In the genomic region with DNA sequence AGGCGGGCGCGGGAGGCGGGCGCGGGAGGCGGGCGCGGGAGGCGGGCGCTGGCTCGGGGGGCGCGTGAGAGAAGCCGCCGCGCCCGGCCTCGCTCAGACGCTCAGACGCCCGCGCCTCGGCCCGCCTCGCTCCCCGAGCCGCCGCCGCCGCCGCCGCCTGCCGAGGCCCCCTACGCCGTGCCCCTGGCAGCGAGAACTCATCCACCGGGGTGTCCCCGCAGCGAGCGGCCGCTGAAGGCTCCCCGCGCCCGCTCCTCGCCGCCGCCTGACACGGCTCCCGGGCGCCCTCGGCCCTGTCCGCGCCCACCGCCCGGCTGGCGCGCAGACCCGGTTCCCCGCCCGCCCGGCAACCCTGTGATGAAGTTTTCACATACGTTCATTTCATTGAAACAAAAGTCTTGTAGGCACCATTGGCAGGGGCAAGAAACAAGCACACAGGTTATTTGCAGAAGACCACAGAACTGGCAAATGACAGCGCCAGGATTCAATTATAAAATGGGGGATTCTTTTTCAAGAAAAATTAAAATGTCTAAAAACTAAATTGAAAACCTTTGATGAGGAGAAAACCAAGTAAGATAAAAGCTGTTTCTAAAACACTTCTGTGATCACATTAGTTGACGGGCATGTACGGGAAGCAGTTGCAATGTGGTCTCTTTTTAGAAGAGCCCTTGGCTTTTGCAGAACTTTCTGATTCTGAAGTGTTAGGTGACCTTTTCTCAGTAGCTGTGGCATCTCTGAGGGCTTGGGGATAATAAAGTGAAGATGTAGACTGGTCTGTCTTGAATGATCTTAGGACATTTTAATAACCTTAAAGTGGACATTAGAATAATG, we compare ENCODE assay signal across 10 cellular contexts. TPM values are rescaled to one million over a fixed set of nuclear protein-coding genes. Genes with fewer than 3 reads are reported as not detected.
DNase-seq lines count a peak whose midpoint lies in the region; TF ChIP-seq lines count a peak whose summit lies in the region.
"Had no signal": no experiment of that assay in that cellular context is flagged by ENCODE, and none has a peak within 500 bp of the region (broad histone marks: within the 10 kb centered on the region; RNA-seq: fewer than 3 reads in every experiment).

No MANE protein-coding gene starts in this region.

- 0 out of 2 replicates have a peak overlapping the region, but pooled peaks have one; percentile 14 for H3K4me3 ChIP-seq in MG63
- H3K4me3 ChIP-seq in ectodermal cell (ENCODE audit: insufficient read depth, low read depth, low read length), result peak overlapping the region; percentile 33

- H3K4me3 Mint-ChIP-seq in neural crest cell, result peak overlapping the region; percentile 70

- H3K36me3 ChIP-seq in ES-I3 (ENCODE audit: insufficient read depth, low read length), result no peaks in the 10 kb centered on the region
- no peaks in the 10 kb centered on the region for H3K36me3 ChIP-seq in MG63
- H3K36me3 ChIP-seq in ectodermal cell (ENCODE audit: control insufficient read depth, insufficient read depth, low read length), result no peaks in the 10 kb centered on the region
- H3K36me3 ChIP-seq: brain microvascular endothelial cell had no signal

- H3K36me3 Mint-ChIP-seq in neural crest cell (ENCODE audit: low read depth), result peaks cover 6% of the 10 kb centered on the region

- peak; percentile 8 for DNase-seq in MG63
- peak; percentile 10 for DNase-seq in neural crest cell (ENCODE audit: low read depth, low spot score)
- no peak for DNase-seq in nucleus accumbens (lab: John Stamatoyannopoulos, UW)
- DNase-seq in hepatic stellate cell (ENCODE audit: low spot score), result no peak
- no peak for DNase-seq in posterior cingulate gyrus
- DNase-seq: brain microvascular endothelial cell had no signal

- no peak for TF ChIP-seq CTCF in neural crest cell (conservative IDR thresholded peaks at IDR 0.05)

- peaks cover 77% of the 10 kb centered on the region for H3K27me3 Mint-ChIP-seq in neural crest cell (ENCODE audit: low read depth)

- H3K4me1 ChIP-seq in ES-I3 (ENCODE audit: insufficient read depth, low read length) (peaks cover 9% of the 10 kb centered on the region; the same call in 1 of the 2 replicates), ectodermal cell (ENCODE audit: control insufficient read depth, insufficient read depth, low read length) (no peaks in the 10 kb centered on the region)

- intact Hi-C loops in posterior cingulate gyrus (cut with DNase I), result no loop called here

- no peaks in the 10 kb centered on the region for H3K9me3 Mint-ChIP-seq in neural crest cell

- no peaks in the 10 kb centered on the region for H3K9me3 ChIP-seq in ES-I3 (ENCODE audit: control insufficient read depth, insufficient read depth, low read length)
- no peaks in the 10 kb centered on the region for H3K9me3 ChIP-seq in MG63
- H3K9me3 ChIP-seq in ectodermal cell (ENCODE audit: control insufficient read depth, low read length), result no peaks in the 10 kb centered on the region

- no peak overlapping the region for H3K27ac ChIP-seq in ectodermal cell (ENCODE audit: insufficient read depth, low read depth, low read length, poor library complexity, severe bottlenecking)
- H3K27ac ChIP-seq: brain microvascular endothelial cell, KMS-11 had no signal

- H3K4me1 Mint-ChIP-seq in neural crest cell, result peaks cover 5% of the 10 kb centered on the region

- H3K27me3 ChIP-seq in MG63 (peaks cover 24% of the 10 kb centered on the region), ectodermal cell (ENCODE audit: control insufficient read depth, insufficient read depth, low read length, poor library complexity, severe bottlenecking) (peaks cover 49% of the 10 kb centered on the region)

- H3K9ac ChIP-seq in ES-I3 (ENCODE audit: low read depth, low read length), result peak overlapping the region; percentile 39; the same call in 1 of the 2 replicates
- H3K9ac ChIP-seq: KMS-11 had no signal

- no peak overlapping the region for H3K27ac Mint-ChIP-seq in neural crest cell (ENCODE audit: unreplicated experiment)

- WGBS in ectodermal cell, 2 experiments, result 4% methylated on average over 66 of the region's 66 CpGs

RNA-seq across cellular contexts. Expression of a gene that starts 50.5 kb away (rescaled TPM):
- total RNA-seq in MG63 (2014; rRNA removed; shearing (Covaris generic); ENCODE audit: low replicate concordance), result not detected in 2 replicates
- not detected for polyA plus RNA-seq in ectodermal cell (2013, experiment 1 of 4)
- polyA plus RNA-seq in ectodermal cell (2013, experiment 2 of 4), result not detected
- not detected for polyA plus RNA-seq in ectodermal cell (2013, experiment 3 of 4)
- not detected for polyA plus RNA-seq in ectodermal cell (2013, experiment 4 of 4)
- not detected in 2 replicates for total RNA-seq in neural crest cell
- total RNA-seq: myocyte had no signal

Comparison
In these comparisons a context has a peak if more than half of its experiments do, and no peak if none do; other contexts are left out.
1. DNase-seq: peak in MG63 (single experiment) and neural crest cell (single experiment); none in nucleus accumbens (0 of 56), hepatic stellate cell (single experiment) and posterior cingulate gyrus (0 of 10).